Comparison of ENCODE assay signal across 8 cellular contexts in genomic region chr11:71453911-71454304, GRCh38. TPM values are rescaled to one million over a fixed set of nuclear protein-coding genes. Genes with fewer than 3 reads are reported as not detected.
DNase-seq lines count a peak whose midpoint lies in the region; ATAC-seq and TF ChIP-seq lines count a peak whose summit lies in the region.

No MANE protein-coding gene starts in this region.

- no peaks in the 10 kb centered on the region for H3K9me3 Mint-ChIP-seq in natural killer cell treated with Interleukin-12 subunit alpha and Interleukin-12 subunit beta and Interleukin-15 and Interleukin-18, amount 100 ng/mL, for 72 hours

- H3K36me3 ChIP-seq in BLaER1 (peaks cover 46% of the 10 kb centered on the region), Karpas-422 (ENCODE audit: insufficient read depth, low read length) (peaks cover 21% of the 10 kb centered on the region), adrenal gland (replicated peaks in 1 of 2) (peaks cover 0 to 41% of the 10 kb centered on the region in 2 donors)

- H3K9ac ChIP-seq in BLaER1 (peak overlapping the region; percentile 84), Karpas-422 (ENCODE audit: low read length) (peak overlapping the region; percentile 83)

- 29 to 55% (median 38%) methylated on average over 7 of the region's 7 CpGs for WGBS in adrenal gland, 4 donors

- no peak for TF ChIP-seq POLR2A in adrenal gland (IDR thresholded peaks at IDR 0.05)

- H3K79me2 ChIP-seq in Karpas-422 (ENCODE audit: low read length) = peaks cover 35% of the 10 kb centered on the region

- TF ChIP-seq CTCF in dorsolateral prefrontal cortex (IDR thresholded peaks at IDR 0.05 in 54 of 56, conservative IDR thresholded peaks at IDR 0.05 in 2 of 56; ENCODE audit: low read depth in 1 of 56, partially characterized antibody in 56 of 56) (no peak), adrenal gland (IDR thresholded peaks at IDR 0.05) (no peak)

- ATAC-seq in natural killer cell treated with Interleukin-12 subunit alpha and Interleukin-12 subunit beta and Interleukin-15 and Interleukin-18, amount 100 ng/mL, for 72 hours = no peak
- ATAC-seq in HG03378 (IDR thresholded peaks at IDR 0.05; ENCODE audit: unreplicated experiment) = no peak

- H3K36me3 Mint-ChIP-seq in natural killer cell treated with Interleukin-12 subunit alpha and Interleukin-12 subunit beta and Interleukin-15 and Interleukin-18, amount 100 ng/mL, for 72 hours = peaks cover 14% of the 10 kb centered on the region

- H3K4me2 ChIP-seq in BLaER1 (peak overlapping the region; percentile 95), Karpas-422 (ENCODE audit: low read depth, low read length, poor library complexity, severe bottlenecking) (peak overlapping the region; percentile 81)

- H4K20me1 ChIP-seq in BLaER1 (peaks cover 55% of the 10 kb centered on the region), Karpas-422 (ENCODE audit: insufficient read depth, low read depth, low read length) (peaks cover 18% of the 10 kb centered on the region; the same call in 1 of the 2 replicates)

- peak overlapping the region; percentile 93 to 96 for H3K27ac Mint-ChIP-seq in natural killer cell treated with Interleukin-12 subunit alpha and Interleukin-12 subunit beta and Interleukin-15 and Interleukin-18, amount 100 ng/mL, for 72 hours

- H3K27ac ChIP-seq in BLaER1 (peak overlapping the region; percentile 77; the same call in 1 of the 2 replicates), Karpas-422 (ENCODE audit: low read length) (no peak overlapping the region), dorsolateral prefrontal cortex (peak overlapping the region in 8 of 59 donors; percentile 28 to 96 (median 91)), adrenal gland (no peak overlapping the region)

- H3K9me2 ChIP-seq in Karpas-422 (replicated peaks; ENCODE audit: insufficient read depth, low read length) = no peaks in the 10 kb centered on the region

- no peak for DNase-seq in Karpas-422
- peak in 1 of 10 donors; percentile 15 for DNase-seq in dorsolateral prefrontal cortex
- no peak for DNase-seq in natural killer cell treated with Interleukin-12 subunit alpha and Interleukin-12 subunit beta and Interleukin-15 and Interleukin-18, amount 100 ng/mL, for 72 hours (ENCODE audit: low spot score)
- no peak for DNase-seq in ecto neural progenitor cell (ENCODE audit: low spot score)
- no peak for DNase-seq in adrenal gland
- no peak for DNase-seq in activated CD8-positive, alpha-beta memory T cell treated with anti-CD3 and anti-CD28 coated beads, Interleukin-2, amount 50 U/mL, for 48 hours

- H3K4me3 ChIP-seq in BLaER1 (peak overlapping the region; percentile 91), Karpas-422 (ENCODE audit: low read length) (peak overlapping the region; percentile 86), dorsolateral prefrontal cortex (peak overlapping the region; percentile 71 to 100 (median 94)), adrenal gland (peak overlapping the region in 2 of 4 donors; percentile 77 to 89)

- no peaks in the 10 kb centered on the region for H3K27me3 Mint-ChIP-seq in natural killer cell treated with Interleukin-12 subunit alpha and Interleukin-12 subunit beta and Interleukin-15 and Interleukin-18, amount 100 ng/mL, for 72 hours

- intact Hi-C loops in dorsolateral prefrontal cortex (cut with DNase I) = loop anchor here in 1 of 2 donors (10.0 kb wide), 3 partner anchors 121 to 1779 kb away; partner anchors contain the start of genes FADD and LTO1
- intact Hi-C loops in adrenal gland (cut with DNase I) = no loop called here

- peaks cover 45 to 61% of the 10 kb centered on the region in 2 donors for H3K4me1 Mint-ChIP-seq in natural killer cell treated with Interleukin-12 subunit alpha and Interleukin-12 subunit beta and Interleukin-15 and Interleukin-18, amount 100 ng/mL, for 72 hours (ENCODE audit: low read depth in 2 of 2)

- peaks cover 53% of the 10 kb centered on the region for H3K4me1 ChIP-seq in BLaER1
- H3K4me1 ChIP-seq in Karpas-422 (ENCODE audit: low read length) = peaks cover 37% of the 10 kb centered on the region
- peaks cover 23 to 49% of the 10 kb centered on the region in 2 donors for H3K4me1 ChIP-seq in adrenal gland (replicated peaks in 1 of 2)

- no peak overlapping the region for H2AFZ ChIP-seq in Karpas-422 (ENCODE audit: low read length)

- H3K27me3 ChIP-seq in BLaER1 (no peaks in the 10 kb centered on the region), Karpas-422 (ENCODE audit: low read length) (no peaks in the 10 kb centered on the region), dorsolateral prefrontal cortex (no peaks in the 10 kb centered on the region), adrenal gland (no peaks in the 10 kb centered on the region)

- H3K9me3 ChIP-seq in BLaER1 (no peaks in the 10 kb centered on the region), Karpas-422 (ENCODE audit: low read length) (no peaks in the 10 kb centered on the region), adrenal gland (replicated peaks in 1 of 3) (no peaks in the 10 kb centered on the region)

- H3K4me3 Mint-ChIP-seq in natural killer cell treated with Interleukin-12 subunit alpha and Interleukin-12 subunit beta and Interleukin-15 and Interleukin-18, amount 100 ng/mL, for 72 hours = peak overlapping the region; percentile 91

RNA-seq across cellular contexts. Expression of gene NADSYN1, which starts 0.9 kb away (rescaled TPM):
- total RNA-seq in Karpas-422 (2014; rRNA removed; shearing (Covaris generic); ENCODE audit: low replicate concordance) = 86.0 and 129 TPM in 2 replicates
- total RNA-seq in dorsolateral prefrontal cortex (100 to 1,000 TPM in 15 of 120 experiments, 10 to 100 TPM in 105; 44.1 to 151 (median 75.1) TPM), adrenal gland (10 to 100 TPM; 42.2 to 77.4 (median 55.9) TPM)
- total RNA-seq in natural killer cell treated with Interleukin-12 subunit alpha and Interleukin-12 subunit beta and Interleukin-15 and Interleukin-18, amount 100 ng/mL, for 72 hours = 100 to 1,000 TPM; 117 to 129 TPM
- 100 to 1,000 TPM in 2 of 3 donors, 10 to 100 TPM in 1; 37.1 to 128 (median 114) TPM for polyA plus RNA-seq in adrenal gland

RNA-seq across cellular contexts. Expression of gene DHCR7, which starts 5.7 kb away (rescaled TPM):
- 63.3 and 65.3 TPM in 2 replicates for total RNA-seq in Karpas-422 (2014; rRNA removed; shearing (Covaris generic); ENCODE audit: low replicate concordance)
- 100 to 1,000 TPM in 13 of 120 experiments, 10 to 100 TPM in 107; 31.8 to 187 (median 67.2) TPM for total RNA-seq in dorsolateral prefrontal cortex
- total RNA-seq in natural killer cell treated with Interleukin-12 subunit alpha and Interleukin-12 subunit beta and Interleukin-15 and Interleukin-18, amount 100 ng/mL, for 72 hours = 100 to 1,000 TPM in 1 of 2 donors, 10 to 100 TPM in 1; 75.8 to 104 TPM
- total RNA-seq in adrenal gland = 100 to 1,000 TPM in 3 of 8 donors, 10 to 100 TPM in 5; 53.1 to 904 (median 85.3) TPM
- 100 to 1,000 TPM in 1 of 3 donors, 10 to 100 TPM in 2; 31.8 to 690 (median 56.3) TPM for polyA plus RNA-seq in adrenal gland
